Comparison of ENCODE assay signal across 8 cellular contexts in genomic region chr12:43776498-43776897, GRCh38. TPM values are rescaled to one million over a fixed set of nuclear protein-coding genes. Genes with fewer than 3 reads are reported as not detected.
A peak's percentile ranks its signal among the peaks of the same experiment; 100 is the strongest.
DNase-seq lines count a peak whose midpoint lies in the region; ATAC-seq and TF ChIP-seq lines count a peak whose summit lies in the region.
"Had no signal": no experiment of that assay in that cellular context is flagged by ENCODE, and none has a peak within 500 bp of the region (broad histone marks: within the 10 kb centered on the region; RNA-seq: fewer than 3 reads in every experiment).

No MANE protein-coding gene starts in this region.

- no peak overlapping the region for H3K9ac ChIP-seq in DND-41 (ENCODE audit: low read depth, low read length)

- peaks cover 75% of the 10 kb centered on the region for H3K36me3 ChIP-seq in DND-41 (ENCODE audit: insufficient read depth, low read length)
- peaks cover 46 to 65% of the 10 kb centered on the region in 2 donors for H3K36me3 ChIP-seq in ascending aorta

- H3K4me3 ChIP-seq in DND-41 (ENCODE audit: low read depth in 1 of 2, low read length in 2 of 2): no peak overlapping the region
- no peak overlapping the region for H3K4me3 ChIP-seq in HFF-Myc (replicated peaks; ENCODE audit: low read depth, low read length)
- no peak overlapping the region for H3K4me3 ChIP-seq in ascending aorta

- no peak overlapping the region for H3K27ac ChIP-seq in DND-41 (ENCODE audit: low read length)
- H3K27ac ChIP-seq in ascending aorta: no peak overlapping the region
- H3K27ac ChIP-seq: neutrophil had no signal

- ATAC-seq in DND-41 (ENCODE audit: insufficient read depth, low read depth): peak; percentile 70
- ATAC-seq in GM18867 (IDR thresholded peaks at IDR 0.05; ENCODE audit: unreplicated experiment): no peak

- H3K4me2 ChIP-seq in DND-41 (ENCODE audit: insufficient read depth, low read length): no peak overlapping the region

- intact Hi-C loops in ascending aorta (cut with DNase I): no loop called here

- H2AFZ ChIP-seq in DND-41 (ENCODE audit: low read depth, low read length): no peak overlapping the region

- H3K4me1 ChIP-seq in DND-41 (ENCODE audit: insufficient read depth, low read length) (no peaks in the 10 kb centered on the region), ascending aorta (no peaks in the 10 kb centered on the region)

- H4K20me1 ChIP-seq in DND-41 (ENCODE audit: insufficient read depth, low read length): no peaks in the 10 kb centered on the region

- TF ChIP-seq CTCF in DND-41 (IDR thresholded peaks at IDR 0.05; ENCODE audit: borderline replicate concordance, extremely low read depth, low read length, poor library complexity, severe bottlenecking): peak; percentile 53
- peak; percentile 52 for TF ChIP-seq CTCF in HFF-Myc (IDR thresholded peaks at IDR 0.05; ENCODE audit: low read depth, low read length, missing control alignments)
- peak in 1 of 3 experiments; percentile 27 for TF ChIP-seq CTCF in ascending aorta (IDR thresholded peaks at IDR 0.05)

- H3K9me3 ChIP-seq in DND-41 (ENCODE audit: insufficient read depth, low read length, severe bottlenecking) (no peaks in the 10 kb centered on the region), ascending aorta (no peaks in the 10 kb centered on the region)
- H3K9me3 ChIP-seq: neutrophil had no signal

- DNase-seq in DND-41 (no peak), HFF-Myc (ENCODE audit: extremely low read depth, low read depth) (no peak), RPMI8226 (peak; percentile 44), globus pallidus (ENCODE audit: low spot score) (peak; percentile 22), islet precursor cell (no peak), ascending aorta (ENCODE audit: low spot score in 2 of 2) (no peak)

- H3K27me3 ChIP-seq in DND-41 (ENCODE audit: insufficient read depth, low read length, poor library complexity) (no peaks in the 10 kb centered on the region), ascending aorta (no peaks in the 10 kb centered on the region)
- H3K27me3 ChIP-seq: neutrophil had no signal

- H3K79me2 ChIP-seq in DND-41 (ENCODE audit: insufficient read depth, low read length): no peaks in the 10 kb centered on the region

RNA-seq across cellular contexts. Expression of gene IRAK4, which starts 17.7 kb away (rescaled TPM):
- 7.3 TPM for total RNA-seq in ascending aorta

RNA-seq across cellular contexts. Expression of gene PUS7L, which starts 17.9 kb away (rescaled TPM):
- 2.4 TPM for total RNA-seq in ascending aorta

RNA-seq across cellular contexts. Expression of gene TWF1, which starts 29.6 kb away (rescaled TPM):
- total RNA-seq in ascending aorta: 67.2 TPM

RNA-seq across cellular contexts. Expression of gene TMEM117, which starts 59.4 kb away (rescaled TPM):
- 0.43 TPM for total RNA-seq in ascending aorta

Comparison
In these comparisons a context has a peak if more than half of its experiments do, and no peak if none do; other contexts are left out.
1. DNase-seq: peak in RPMI8226 (single experiment) and globus pallidus (single experiment); none in DND-41 (single experiment), HFF-Myc (single experiment), islet precursor cell (single experiment) and ascending aorta (0 of 2).